Comparison of ENCODE assay signal across 34 cellular contexts in genomic region chr3:183921096-183921495, GRCh38.
"Had no signal": no experiment of that assay in that cellular context is flagged by ENCODE, and none has a peak within 500 bp of the region (broad histone marks: within the 10 kb centered on the region; RNA-seq: fewer than 3 reads in every experiment).

No MANE protein-coding gene starts in this region.

- ATAC-seq: activated CD8-positive, alpha-beta T cell treated with anti-CD3 and anti-CD28 coated beads for 36 hours; activated naive CD8-positive, alpha-beta T cell treated with anti-CD3 and anti-CD28 coated beads, Interleukin-2, amount 50 U/mL, for 24 hours; activated T-cell treated with anti-CD3 and anti-CD28 coated beads, Interleukin-2, amount 50 U/mL, for 4 hours; activated T-cell treated with anti-CD3 and anti-CD28 coated beads, Interleukin-2, amount 50 U/mL, for 72 hours; activated T-helper 17 cell treated with anti-CD3 and anti-CD28 coated beads, Interleukin-2, amount 50 U/mL, for 72 hours; body of pancreas had no signal

- H3K9me3 Mint-ChIP-seq: activated B cell treated with CpG ODN at 0.5 μM for 24 hours; activated CD4-positive, alpha-beta memory T cell treated with anti-CD3 and anti-CD28 coated beads for 36 hours; activated CD4-positive, alpha-beta T cell treated with anti-CD3 and anti-CD28 coated beads, Interleukin-2, amount 10 ng/mL, durations not matched to agents 24 days and 14 days; activated CD8-positive, alpha-beta T cell treated with anti-CD3 and anti-CD28 coated beads for 36 hours; activated naive CD4-positive, alpha-beta T cell treated with anti-CD3 and anti-CD28 coated beads, Interleukin-2, amount 10 ng/mL, durations not matched to agents 7 days and 5 days; activated naive CD4-positive, alpha-beta T cell treated with anti-CD3 and anti-CD28 coated beads, Interleukin-2, amount 50 U/mL, for 24 hours; activated naive CD8-positive, alpha-beta T cell treated with anti-CD3 and anti-CD28 coated beads, Interleukin-2, amount 10 ng/mL, durations not matched to agents 7 days and 5 days; activated naive CD8-positive, alpha-beta T cell treated with anti-CD3 and anti-CD28 coated beads, Interleukin-2, amount 50 U/mL, for 24 hours; activated T-cell treated with anti-CD3 and anti-CD28 coated beads, Interleukin-2, amount 50 U/mL, for 4 hours; activated T-cell treated with anti-CD3 and anti-CD28 coated beads, Interleukin-2, amount 50 U/mL, for 72 hours; activated T-helper 1 cell treated with anti-CD3 and anti-CD28 coated beads, Interleukin-12 subunit alpha, Interleukin-12 subunit beta, Interleukin-2, Interleukin-4 antibody, amounts not matched to agents 30 ng/mL and 10 ng/mL and 1 ng/mL, durations not matched to agents 14 hours and 24 hours and 36 hours; activated T-helper 17 cell treated with anti-CD3 and anti-CD28 coated beads, Interleukin-2, amount 50 U/mL, for 72 hours; T-helper 1 cell treated with Interleukin-12 subunit alpha and Interleukin-12 subunit beta and Interleukin-4 antibody, amounts not matched to agents 30 μg/mL and 1 μg/mL, for 36 hours; T-helper 2 cell treated with Interferon-gamma antibody and Interleukin-4, amounts not matched to agents 5 μg/mL and 100 μg/mL, for 36 hours had no signal

- H3K9me3 ChIP-seq: body of pancreas, breast epithelium had no signal

- H3K27me3 Mint-ChIP-seq: activated B cell treated with CpG ODN at 0.5 μM for 24 hours; activated CD4-positive, alpha-beta memory T cell treated with anti-CD3 and anti-CD28 coated beads for 36 hours; activated CD4-positive, alpha-beta T cell treated with anti-CD3 and anti-CD28 coated beads, Interleukin-2, amount 10 ng/mL, durations not matched to agents 24 days and 14 days; activated CD8-positive, alpha-beta T cell treated with anti-CD3 and anti-CD28 coated beads for 36 hours; activated naive CD4-positive, alpha-beta T cell treated with anti-CD3 and anti-CD28 coated beads, Interleukin-2, amount 10 ng/mL, durations not matched to agents 7 days and 5 days; activated naive CD4-positive, alpha-beta T cell treated with anti-CD3 and anti-CD28 coated beads, Interleukin-2, amount 50 U/mL, for 24 hours; activated naive CD8-positive, alpha-beta T cell; activated naive CD8-positive, alpha-beta T cell treated with anti-CD3 and anti-CD28 coated beads, Interleukin-2, amount 10 ng/mL, durations not matched to agents 7 days and 5 days; activated naive CD8-positive, alpha-beta T cell treated with anti-CD3 and anti-CD28 coated beads, Interleukin-2, amount 50 U/mL, for 24 hours; activated T-helper 17 cell treated with anti-CD3 and anti-CD28 coated beads, Interleukin-2, amount 50 U/mL, for 72 hours had no signal

- H3K4me1 Mint-ChIP-seq: activated B cell treated with CpG ODN at 0.5 μM for 24 hours; activated CD4-positive, alpha-beta T cell treated with anti-CD3 and anti-CD28 coated beads, Interleukin-2, amount 10 ng/mL, durations not matched to agents 24 days and 14 days; activated naive CD4-positive, alpha-beta T cell treated with anti-CD3 and anti-CD28 coated beads, Interleukin-2, amount 10 ng/mL, durations not matched to agents 7 days and 5 days; activated naive CD4-positive, alpha-beta T cell treated with anti-CD3 and anti-CD28 coated beads, Interleukin-2, amount 50 U/mL, for 24 hours; activated naive CD8-positive, alpha-beta T cell treated with anti-CD3 and anti-CD28 coated beads, Interleukin-2, amount 10 ng/mL, durations not matched to agents 7 days and 5 days; activated naive CD8-positive, alpha-beta T cell treated with anti-CD3 and anti-CD28 coated beads, Interleukin-2, amount 50 U/mL, for 24 hours; activated T-helper 17 cell treated with anti-CD3 and anti-CD28 coated beads, Interleukin-2, amount 50 U/mL, for 72 hours had no signal

- H3K27ac ChIP-seq: body of pancreas, brain microvascular endothelial cell, breast epithelium, VCaP had no signal

- H3K4me3 ChIP-seq: body of pancreas, breast epithelium had no signal

- H3K4me3 Mint-ChIP-seq: activated B cell treated with CpG ODN at 0.5 μM for 24 hours; activated CD4-positive, alpha-beta memory T cell treated with anti-CD3 and anti-CD28 coated beads for 36 hours; activated CD4-positive, alpha-beta T cell treated with anti-CD3 and anti-CD28 coated beads, Interleukin-2, amount 10 ng/mL, durations not matched to agents 24 days and 14 days; activated CD8-positive, alpha-beta T cell treated with anti-CD3 and anti-CD28 coated beads for 36 hours; activated naive CD4-positive, alpha-beta T cell treated with anti-CD3 and anti-CD28 coated beads, Interleukin-2, amount 10 ng/mL, durations not matched to agents 7 days and 5 days; activated naive CD4-positive, alpha-beta T cell treated with anti-CD3 and anti-CD28 coated beads, Interleukin-2, amount 50 U/mL, for 24 hours; activated naive CD8-positive, alpha-beta T cell; activated naive CD8-positive, alpha-beta T cell treated with anti-CD3 and anti-CD28 coated beads, Interleukin-2, amount 10 ng/mL, durations not matched to agents 7 days and 5 days; activated naive CD8-positive, alpha-beta T cell treated with anti-CD3 and anti-CD28 coated beads, Interleukin-2, amount 50 U/mL, for 24 hours; activated T-cell treated with anti-CD3 and anti-CD28 coated beads, Interleukin-2, amount 50 U/mL, for 4 hours; activated T-cell treated with anti-CD3 and anti-CD28 coated beads, Interleukin-2, amount 50 U/mL, for 72 hours; activated T-helper 1 cell treated with anti-CD3 and anti-CD28 coated beads, Interleukin-12 subunit alpha, Interleukin-12 subunit beta, Interleukin-2, Interleukin-4 antibody, amounts not matched to agents 30 ng/mL and 10 ng/mL and 1 ng/mL, durations not matched to agents 14 hours and 24 hours and 36 hours; activated T-helper 17 cell treated with anti-CD3 and anti-CD28 coated beads, Interleukin-2, amount 50 U/mL, for 72 hours; T-helper 1 cell treated with Interleukin-12 subunit alpha and Interleukin-12 subunit beta and Interleukin-4 antibody, amounts not matched to agents 30 μg/mL and 1 μg/mL, for 36 hours; T-helper 2 cell treated with Interferon-gamma antibody and Interleukin-4, amounts not matched to agents 5 μg/mL and 100 μg/mL, for 36 hours had no signal

- H3K27me3 ChIP-seq: body of pancreas, brain microvascular endothelial cell, breast epithelium had no signal

- H3K27ac Mint-ChIP-seq: activated B cell treated with CpG ODN at 0.5 μM for 24 hours; activated CD4-positive, alpha-beta memory T cell treated with anti-CD3 and anti-CD28 coated beads for 36 hours; activated CD4-positive, alpha-beta T cell treated with anti-CD3 and anti-CD28 coated beads, Interleukin-2, amount 10 ng/mL, durations not matched to agents 24 days and 14 days; activated CD8-positive, alpha-beta T cell treated with anti-CD3 and anti-CD28 coated beads for 36 hours; activated naive CD4-positive, alpha-beta T cell treated with anti-CD3 and anti-CD28 coated beads, Interleukin-2, amount 10 ng/mL, durations not matched to agents 7 days and 5 days; activated naive CD4-positive, alpha-beta T cell treated with anti-CD3 and anti-CD28 coated beads, Interleukin-2, amount 50 U/mL, for 24 hours; activated naive CD8-positive, alpha-beta T cell; activated naive CD8-positive, alpha-beta T cell treated with anti-CD3 and anti-CD28 coated beads, Interleukin-2, amount 10 ng/mL, durations not matched to agents 7 days and 5 days; activated naive CD8-positive, alpha-beta T cell treated with anti-CD3 and anti-CD28 coated beads, Interleukin-2, amount 50 U/mL, for 24 hours; activated T-cell treated with anti-CD3 and anti-CD28 coated beads, Interleukin-2, amount 50 U/mL, for 72 hours; activated T-helper 1 cell treated with anti-CD3 and anti-CD28 coated beads, Interleukin-12 subunit alpha, Interleukin-12 subunit beta, Interleukin-2, Interleukin-4 antibody, amounts not matched to agents 30 ng/mL and 10 ng/mL and 1 ng/mL, durations not matched to agents 14 hours and 24 hours and 36 hours; activated T-helper 17 cell treated with anti-CD3 and anti-CD28 coated beads, Interleukin-2, amount 50 U/mL, for 72 hours; T-helper 1 cell treated with Interleukin-12 subunit alpha and Interleukin-12 subunit beta and Interleukin-4 antibody, amounts not matched to agents 30 μg/mL and 1 μg/mL, for 36 hours; T-helper 2 cell treated with Interferon-gamma antibody and Interleukin-4, amounts not matched to agents 5 μg/mL and 100 μg/mL, for 36 hours had no signal

- H3K4me1 ChIP-seq: breast epithelium had no signal

- H3K36me3 ChIP-seq: breast epithelium had no signal

- DNase-seq: activated B cell treated with CpG ODN at 0.5 μM for 24 hours; activated CD4-positive, alpha-beta memory T cell treated with anti-CD3 and anti-CD28 coated beads for 36 hours; activated CD4-positive, alpha-beta T cell treated with anti-CD3 and anti-CD28 coated beads for 4 hours; activated CD4-positive, alpha-beta T cell treated with anti-CD3 and anti-CD28 coated beads, Interleukin-2, amount 10 ng/mL, durations not matched to agents 24 days and 14 days; activated CD4-positive, alpha-beta T cell treated with anti-CD3 and anti-CD28 coated beads, Interleukin-2, amount 50 U/mL, for 1 hour; activated CD4-positive, alpha-beta T cell treated with anti-CD3 and anti-CD28 coated beads, Interleukin-2, amount 50 U/mL, for 4 hours; activated CD4-positive, CD25-positive, alpha-beta regulatory T cell treated with anti-CD3 and anti-CD28 coated beads, Interleukin-2, amount 50 U/mL, for 72 hours; activated CD8-positive, alpha-beta memory T cell treated with anti-CD3 and anti-CD28 coated beads, Interleukin-2, amount 50 U/mL, for 4 hours; activated CD8-positive, alpha-beta T cell treated with anti-CD3 and anti-CD28 coated beads for 36 hours; activated effector memory CD4-positive, alpha-beta T cell treated with anti-CD3 and anti-CD28 coated beads, Interleukin-2, amount 50 U/mL, for 16 hours; activated naive CD4-positive, alpha-beta T cell treated with anti-CD3 and anti-CD28 coated beads, Interleukin-2, amount 10 ng/mL, durations not matched to agents 7 days and 5 days; activated naive CD4-positive, alpha-beta T cell treated with Interleukin-2 at 50 U/mL for 16 hours; activated naive CD8-positive, alpha-beta T cell treated with anti-CD3 and anti-CD28 coated beads, Interleukin-2, amount 10 ng/mL, durations not matched to agents 7 days and 5 days; activated naive CD8-positive, alpha-beta T cell treated with anti-CD3 and anti-CD28 coated beads, Interleukin-2, amount 50 U/mL, for 24 hours; activated T-cell treated with anti-CD3 and anti-CD28 coated beads for 4 hours; activated T-cell treated with anti-CD3 and anti-CD28 coated beads, Interleukin-2, amount 50 U/mL, for 1 hour; activated T-cell treated with anti-CD3 and anti-CD28 coated beads, Interleukin-2, amount 50 U/mL, for 4 hours; activated T-cell treated with anti-CD3 and anti-CD28 coated beads, Interleukin-2, amount 50 U/mL, for 72 hours; amniotic stem cell; aorta; body of pancreas; brain microvascular endothelial cell; central memory CD4-positive, alpha-beta T cell; T-helper 1 cell; T-helper 2 cell; T-helper 9 cell had no signal
